8 cellular contexts compared by ENCODE assay signal in genomic region chr4:25172964-25173917, GRCh38. TPM values are rescaled to one million over a fixed set of nuclear protein-coding genes. Genes with fewer than 3 reads are reported as not detected.
DNase-seq lines count a peak whose midpoint lies in the region; ATAC-seq and TF ChIP-seq lines count a peak whose summit lies in the region.

No MANE protein-coding gene starts in this region.

- H3K4me3 ChIP-seq in fibroblast of villous mesenchyme (ENCODE audit: low read depth, low read length) (no peak overlapping the region), sigmoid colon (no peak overlapping the region)

- no peaks in the 10 kb centered on the region for H3K9me3 ChIP-seq in sigmoid colon

- peaks cover 0 to 20% (median 14%) of the 10 kb centered on the region in 4 donors for H3K4me1 ChIP-seq in sigmoid colon

- peaks cover 7% of the 10 kb centered on the region for H3K4me1 Mint-ChIP-seq in activated CD4-positive, alpha-beta memory T cell treated with anti-CD3 and anti-CD28 coated beads, Interleukin-2, amount 10 ng/mL, durations not matched to agents 7 days and 5 days

- CTCF ChIA-PET in activated CD4-positive, alpha-beta memory T cell treated with anti-CD3 and anti-CD28 coated beads, Interleukin-2, amount 10 ng/mL, durations not matched to agents 7 days and 5 days (lab: Charles Lee) = interaction anchor here (1.0 kb wide), 1 partner anchor 11 kb away, joined by 3 read pairs; no protein-coding TSS in a partner anchor

- no peaks in the 10 kb centered on the region for H3K27me3 ChIP-seq in sigmoid colon

- H3K27ac Mint-ChIP-seq in activated CD4-positive, alpha-beta memory T cell treated with anti-CD3 and anti-CD28 coated beads, Interleukin-2, amount 10 ng/mL, durations not matched to agents 7 days and 5 days = no peak overlapping the region

- H3K9me3 Mint-ChIP-seq in activated CD4-positive, alpha-beta memory T cell treated with anti-CD3 and anti-CD28 coated beads, Interleukin-2, amount 10 ng/mL, durations not matched to agents 7 days and 5 days = no peaks in the 10 kb centered on the region

- H3K27me3 Mint-ChIP-seq in activated CD4-positive, alpha-beta memory T cell treated with anti-CD3 and anti-CD28 coated beads, Interleukin-2, amount 10 ng/mL, durations not matched to agents 7 days and 5 days = no peaks in the 10 kb centered on the region

- peaks cover 18% of the 10 kb centered on the region for H3K36me3 Mint-ChIP-seq in activated CD4-positive, alpha-beta memory T cell treated with anti-CD3 and anti-CD28 coated beads, Interleukin-2, amount 10 ng/mL, durations not matched to agents 7 days and 5 days (ENCODE audit: low read depth)

- H3K4me3 Mint-ChIP-seq in activated CD4-positive, alpha-beta memory T cell treated with anti-CD3 and anti-CD28 coated beads, Interleukin-2, amount 10 ng/mL, durations not matched to agents 7 days and 5 days = no peak overlapping the region

- POLR2A ChIA-PET in activated CD4-positive, alpha-beta memory T cell treated with anti-CD3 and anti-CD28 coated beads, Interleukin-2, amount 10 ng/mL, durations not matched to agents 7 days and 5 days (lab: Charles Lee) = no interaction called here

- no peak for TF ChIP-seq POLR2A in sigmoid colon (IDR thresholded peaks at IDR 0.05)

- intact Hi-C loops in sigmoid colon (cut with DNase I) = loop anchor here (5.0 kb wide), 1 partner anchor 204 kb away; the partner anchor contains the start of gene ANAPC4

- WGBS in sigmoid colon, 2 donors = 74 to 77% methylated on average over 3 of the region's 3 CpGs

- ATAC-seq in HG02852 (IDR thresholded peaks at IDR 0.05; ENCODE audit: unreplicated experiment) = peak; percentile 75
- no peak for ATAC-seq in HG02970 (IDR thresholded peaks at IDR 0.05; ENCODE audit: low FRiP score, unreplicated experiment)

- DNase-seq in GDM1 (lab: John Stamatoyannopoulos, UW) = peak; percentile 5
- DNase-seq in SIG-M5 treated with dmso at 0.1 percent for 504 hours (lab: John Stamatoyannopoulos, UW; ENCODE audit: unreplicated experiment) = peak; percentile 83
- peak; percentile 95 for DNase-seq in fibroblast of villous mesenchyme (ENCODE audit: low read depth)
- DNase-seq in sigmoid colon = peak; percentile 70
- DNase-seq in activated CD4-positive, alpha-beta memory T cell treated with anti-CD3 and anti-CD28 coated beads, Interleukin-2, amount 10 ng/mL, durations not matched to agents 7 days and 5 days = no peak
- no peak for DNase-seq in activated CD4-positive, CD25-positive, alpha-beta regulatory T cell (lab: John Stamatoyannopoulos, UW)

- peak overlapping the region; percentile 33 to 79 (median 61) for H3K27ac ChIP-seq in sigmoid colon

- no peak for TF ChIP-seq EP300 in sigmoid colon (IDR thresholded peaks at IDR 0.05)

- no peaks in the 10 kb centered on the region for H3K36me3 ChIP-seq in sigmoid colon

- no peak for TF ChIP-seq CTCF in fibroblast of villous mesenchyme (IDR thresholded peaks at IDR 0.05; ENCODE audit: insufficient read depth, low read depth, low read length)
- TF ChIP-seq CTCF in sigmoid colon (IDR thresholded peaks at IDR 0.05) = no peak

RNA-seq across cellular contexts. Expression of gene SEPSECS, which starts 13.0 kb away (rescaled TPM):
- total RNA-seq in fibroblast of villous mesenchyme (4.5 and 6.5 TPM in 2 replicates), sigmoid colon (10 to 100 TPM in 1 of 4 donors, 1 to 10 TPM in 3; 7.9 to 10.0 (median 8.6) TPM)
- polyA plus RNA-seq in sigmoid colon = 10 to 100 TPM in 1 of 3 donors, 1 to 10 TPM in 2; 4.5 to 11.1 (median 5.4) TPM
- total RNA-seq in activated CD4-positive, alpha-beta memory T cell treated with anti-CD3 and anti-CD28 coated beads, Interleukin-2, amount 10 ng/mL, durations not matched to agents 7 days and 5 days = 10 to 100 TPM; 15.1 to 15.2 TPM

Comparison
In these comparisons a context has a peak if more than half of its experiments do, and no peak if none do; other contexts are left out.
1. DNase-seq: peak in GDM1 (single experiment), SIG-M5 treated with dmso at 0.1 percent for 504 hours (single experiment), fibroblast of villous mesenchyme (single experiment) and sigmoid colon (single experiment); none in activated CD4-positive, alpha-beta memory T cell treated with anti-CD3 and anti-CD28 coated beads, Interleukin-2, amount 10 ng/mL, durations not matched to agents 7 days and 5 days (single experiment) and activated CD4-positive, CD25-positive, alpha-beta regulatory T cell (0 of 4).